ENCODE assay signal across 1 cellular context in genomic region chr11:1701041-1701807, GRCh38.
TF ChIP-seq lines count a peak whose summit lies in the region.

No MANE protein-coding gene starts in this region.

TF ChIP-seq in K562, 482 proteins besides CTCF, POLR2A, EP300 and RAD21:
- TF ChIP-seq ZNF318 (IDR thresholded peaks at IDR 0.05; ENCODE audit: borderline replicate concordance in 1 of 2, low read depth in 1 of 2) (no peak), HOMEZ (CRISPR knock-in tag; IDR thresholded peaks at IDR 0.05) (no peak), CBFA2T3 (IDR thresholded peaks at IDR 0.05) (no peak), ZNF785 (CRISPR knock-in tag; IDR thresholded peaks at IDR 0.05) (no peak), ZNF449 (CRISPR knock-in tag; IDR thresholded peaks at IDR 0.05) (no peak), ZNF41 (CRISPR knock-in tag; conservative IDR thresholded peaks at IDR 0.05) (peak; percentile 98), MXD1 (CRISPR knock-in tag; IDR thresholded peaks at IDR 0.05; ENCODE audit: borderline replicate concordance, poor library complexity, severe bottlenecking) (no peak)
